20 cellular contexts compared by ENCODE assay signal in the genomic region with DNA sequence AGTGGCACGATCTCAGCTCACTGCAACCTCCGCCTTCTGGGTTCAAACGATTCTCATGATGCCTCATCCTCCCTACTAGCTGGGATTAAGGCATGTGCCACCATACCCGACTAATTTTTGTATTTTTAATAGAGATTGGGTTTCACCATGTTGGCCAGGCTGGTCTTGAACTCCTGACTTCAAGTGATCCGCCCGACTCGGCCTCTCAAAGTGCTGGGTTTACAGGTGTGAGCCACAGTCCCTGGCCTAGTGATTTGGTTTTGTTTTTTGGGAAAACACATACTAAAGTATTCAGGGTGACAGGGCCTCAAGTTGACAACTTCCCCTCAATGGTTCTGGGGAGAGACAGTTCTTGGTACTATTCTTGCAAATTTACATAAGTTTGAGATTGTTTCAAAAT.
"Had no signal": no experiment of that assay in that cellular context is flagged by ENCODE, and none has a peak within 500 bp of the region (broad histone marks: within the 10 kb centered on the region; RNA-seq: fewer than 3 reads in every experiment).

No MANE protein-coding gene starts in this region.

- H3K36me3 ChIP-seq: esophagus muscularis mucosa, lower lobe of right lung, transverse colon, vagina had no signal

- ATAC-seq: left colon; lower lobe of right lung; stimulated activated naive CD8-positive, alpha-beta T cell treated with anti-CD3 and anti-CD28 coated beads, Interleukin-15, Interleukin-2, amounts not matched to agents 100 U/mL and 50 U/mL, for 24 hours had no signal

- FAIRE-seq: bronchial epithelial cell had no signal

- H3K27me3 Mint-ChIP-seq: activated B cell treated with CpG ODN at 0.5 μM for 24 hours; dendritic cell treated with granulocyte-macrophage colony-stimulating factor and Interleukin-4, amounts not matched to agents 40 ng/mL and 50 ng/mL, for 4 days had no signal

- H3K9me3 Mint-ChIP-seq: activated B cell treated with CpG ODN at 0.5 μM for 24 hours; activated naive CD4-positive, alpha-beta T cell treated with anti-CD3 and anti-CD28 coated beads for 36 hours; dendritic cell treated with granulocyte-macrophage colony-stimulating factor and Interleukin-4, amounts not matched to agents 40 ng/mL and 50 ng/mL, for 4 days; mesothelial cell of epicardium had no signal

- H3K4me3 ChIP-seq: esophagus muscularis mucosa, lower lobe of right lung, transverse colon, vagina had no signal

- H3K9me3 ChIP-seq: esophagus muscularis mucosa, lower lobe of right lung, transverse colon, vagina had no signal

- H3K4me3 Mint-ChIP-seq: activated B cell treated with CpG ODN at 0.5 μM for 24 hours; activated naive CD4-positive, alpha-beta T cell treated with anti-CD3 and anti-CD28 coated beads for 36 hours; dendritic cell treated with granulocyte-macrophage colony-stimulating factor and Interleukin-4, amounts not matched to agents 40 ng/mL and 50 ng/mL, for 4 days; mesothelial cell of epicardium had no signal

- H3K27ac ChIP-seq: lower lobe of right lung, transverse colon, vagina had no signal

- DNase-seq: activated B cell treated with CpG ODN at 0.5 μM for 24 hours; activated CD4-positive, alpha-beta T cell treated with anti-CD3 and anti-CD28 coated beads for 48 hours; activated naive CD4-positive, alpha-beta T cell treated with anti-CD3 and anti-CD28 coated beads for 36 hours; activated T-cell treated with anti-CD3 and anti-CD28 coated beads, Interleukin-2, amount 50 U/mL, for 1 hour; effector CD8-positive, alpha-beta T cell; left colon; lower lobe of right lung; occipital lobe; posterior cingulate gyrus; retina; stimulated activated CD4-positive, alpha-beta T cell treated with anti-CD3 and anti-CD28 coated beads, Interleukin-1b, Interleukin-23, amount 100 ng/mL, for 48 hours; stimulated activated CD8-positive, alpha-beta memory T cell treated with anti-CD3 and anti-CD28 coated beads, Interleukin-4, amount 100 ng/mL, for 48 hours; stimulated activated naive CD8-positive, alpha-beta T cell treated with anti-CD3 and anti-CD28 coated beads, Interleukin-15, Interleukin-2, amounts not matched to agents 100 U/mL and 50 U/mL, for 24 hours; SW 1271; transverse colon had no signal

- H3K27ac Mint-ChIP-seq: activated B cell treated with CpG ODN at 0.5 μM for 24 hours; dendritic cell treated with granulocyte-macrophage colony-stimulating factor and Interleukin-4, amounts not matched to agents 40 ng/mL and 50 ng/mL, for 4 days had no signal
